13 cellular contexts compared by ENCODE assay signal in genomic region chr5:88792144-88792840, GRCh38.
DNase-seq lines count a peak whose midpoint lies in the region; ATAC-seq and TF ChIP-seq lines count a peak whose summit lies in the region.
"Had no signal": no experiment of that assay in that cellular context is flagged by ENCODE, and none has a peak within 500 bp of the region (broad histone marks: within the 10 kb centered on the region; RNA-seq: fewer than 3 reads in every experiment).

No MANE protein-coding gene starts in this region.

- H3K27ac Mint-ChIP-seq in activated CD8-positive, alpha-beta T cell treated with anti-CD3 and anti-CD28 coated beads for 36 hours = no peak overlapping the region
- H3K27ac Mint-ChIP-seq: GM23338 had no signal

- H3K9me3 Mint-ChIP-seq in activated CD8-positive, alpha-beta T cell treated with anti-CD3 and anti-CD28 coated beads for 36 hours = no peaks in the 10 kb centered on the region
- H3K9me3 Mint-ChIP-seq: GM23338 had no signal

- H3K4me3 ChIP-seq in Karpas-422 (ENCODE audit: low read length) (no peak overlapping the region), coronary artery (no peak overlapping the region)
- H3K4me3 ChIP-seq: GM23338, heart left ventricle had no signal

- peak; percentile 62 for ATAC-seq in GM19035 (IDR thresholded peaks at IDR 0.05; ENCODE audit: unreplicated experiment)
- ATAC-seq in HG02763 (IDR thresholded peaks at IDR 0.05; ENCODE audit: unreplicated experiment) = peak; percentile 91
- ATAC-seq in activated CD8-positive, alpha-beta T cell treated with anti-CD3 and anti-CD28 coated beads for 36 hours = no peak
- ATAC-seq in GM21360 (IDR thresholded peaks at IDR 0.05; ENCODE audit: unreplicated experiment) = no peak
- ATAC-seq in Right ventricle myocardium inferior = no peak
- ATAC-seq: GM23338, heart left ventricle had no signal

- no peak overlapping the region for H3K4me2 ChIP-seq in Karpas-422 (ENCODE audit: low read depth, low read length, poor library complexity, severe bottlenecking)
- H3K4me2 ChIP-seq: GM23338 had no signal

- peaks cover 3% of the 10 kb centered on the region for H3K27me3 Mint-ChIP-seq in activated CD8-positive, alpha-beta T cell treated with anti-CD3 and anti-CD28 coated beads for 36 hours

- H3K27ac ChIP-seq in Karpas-422 (ENCODE audit: low read length) (peak overlapping the region; percentile 40; the same call in 1 of the 2 replicates), coronary artery (no peak overlapping the region)

- H3K9ac ChIP-seq in Karpas-422 (ENCODE audit: low read length) = no peak overlapping the region

- no peaks in the 10 kb centered on the region for H3K27me3 ChIP-seq in Karpas-422 (ENCODE audit: low read length)
- H3K27me3 ChIP-seq: heart left ventricle had no signal

- H3K4me1 Mint-ChIP-seq in activated CD8-positive, alpha-beta T cell treated with anti-CD3 and anti-CD28 coated beads for 36 hours (ENCODE audit: low read depth) = no peaks in the 10 kb centered on the region

- H3K36me3 Mint-ChIP-seq in activated CD8-positive, alpha-beta T cell treated with anti-CD3 and anti-CD28 coated beads for 36 hours (ENCODE audit: low read depth) = no peaks in the 10 kb centered on the region

- CTCF ChIA-PET in activated CD8-positive, alpha-beta T cell treated with anti-CD3 and anti-CD28 coated beads for 36 hours (lab: Charles Lee) = no interaction called here

- intact Hi-C loops in activated CD8-positive, alpha-beta T cell treated with anti-CD3 and anti-CD28 coated beads for 36 hours (cut with micrococcal nuclease) = no loop called here
- intact Hi-C loops in Right ventricle myocardium inferior (cut with DNase I) = no loop called here

- H3K4me1 ChIP-seq in Karpas-422 (ENCODE audit: low read length) = peaks cover 2% of the 10 kb centered on the region; the same call in 1 of the 2 replicates

- H2AFZ ChIP-seq in Karpas-422 (ENCODE audit: low read length) = no peak overlapping the region
- H2AFZ ChIP-seq: GM23338 had no signal

- no peak overlapping the region for H3K4me3 Mint-ChIP-seq in activated CD8-positive, alpha-beta T cell treated with anti-CD3 and anti-CD28 coated beads for 36 hours
- H3K4me3 Mint-ChIP-seq: GM23338 had no signal

- POLR2A ChIA-PET in activated CD8-positive, alpha-beta T cell treated with anti-CD3 and anti-CD28 coated beads for 36 hours (lab: Charles Lee) = no interaction called here

- H3K79me2 ChIP-seq in Karpas-422 (ENCODE audit: low read length) = peaks cover 48% of the 10 kb centered on the region

- no peaks in the 10 kb centered on the region; the same call in 1 of the 2 replicates for H3K36me3 ChIP-seq in Karpas-422 (ENCODE audit: insufficient read depth, low read length)

- no peaks in the 10 kb centered on the region for H3K9me2 ChIP-seq in Karpas-422 (replicated peaks; ENCODE audit: insufficient read depth, low read length)

- no peaks in the 10 kb centered on the region for H3K9me3 ChIP-seq in Karpas-422 (ENCODE audit: low read length)

- no peak for DNase-seq in Karpas-422
- peak; percentile 44 for DNase-seq in non-pigmented ciliary epithelial cell (ENCODE audit: low read depth)
- no peak for DNase-seq in activated CD8-positive, alpha-beta T cell treated with anti-CD3 and anti-CD28 coated beads for 36 hours
- DNase-seq in coronary artery (ENCODE audit: low spot score) = no peak
- DNase-seq in Right ventricle myocardium inferior (ENCODE audit: missing footprints) = no peak
- DNase-seq: activated CD4-positive, alpha-beta T cell treated with anti-CD3 and anti-CD28 coated beads, Interleukin-2, amount 50 U/mL, for 48 hours; aorta; heart left ventricle; trophoblast cell had no signal

- no peak for TF ChIP-seq CTCF in activated CD8-positive, alpha-beta T cell treated with anti-CD3 and anti-CD28 coated beads for 36 hours (IDR thresholded peaks at IDR 0.05)
- no peak for TF ChIP-seq CTCF in coronary artery (IDR thresholded peaks at IDR 0.05)

- H4K20me1 ChIP-seq in Karpas-422 (ENCODE audit: insufficient read depth, low read depth, low read length) = no peaks in the 10 kb centered on the region

Comparison
In these comparisons a context has a peak if more than half of its experiments do, and no peak if none do; other contexts are left out.
1. ATAC-seq: peak in GM19035 (single experiment) and HG02763 (single experiment); none in activated CD8-positive, alpha-beta T cell treated with anti-CD3 and anti-CD28 coated beads for 36 hours (single experiment), GM21360 (single experiment) and Right ventricle myocardium inferior (single experiment).